8 cellular contexts compared by ENCODE assay signal in the genomic region with DNA sequence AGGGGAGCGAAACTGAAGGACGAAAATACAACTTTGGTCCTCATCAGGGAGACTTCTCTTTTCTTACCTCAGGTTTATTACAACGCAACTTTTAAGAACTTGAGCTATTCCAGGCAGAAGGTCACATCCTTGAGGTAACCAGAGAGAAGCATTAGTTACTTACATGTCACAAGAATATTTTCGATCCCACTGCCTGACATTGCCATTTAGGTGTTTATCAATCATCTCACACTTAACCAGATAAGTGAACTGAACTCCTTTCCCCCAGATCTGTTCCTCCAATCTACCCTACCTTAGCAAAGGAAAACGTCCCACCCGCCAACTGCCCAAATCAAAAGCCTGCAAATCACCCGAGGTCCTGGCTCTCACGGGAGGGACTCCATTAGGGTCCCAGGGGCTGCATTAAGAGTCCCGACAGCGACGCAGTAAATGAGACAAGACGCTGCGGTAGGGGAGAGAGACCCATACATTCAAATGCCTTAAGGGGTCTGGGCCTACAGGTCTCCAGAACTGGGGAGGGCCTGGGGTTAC. TPM values are rescaled to one million over a fixed set of nuclear protein-coding genes. Genes with fewer than 3 reads are reported as not detected.
DNase-seq lines count a peak whose midpoint lies in the region; ATAC-seq and TF ChIP-seq lines count a peak whose summit lies in the region.

No MANE protein-coding gene starts in this region.

- TF ChIP-seq POLR2A in esophagus squamous epithelium (IDR thresholded peaks at IDR 0.05) (no peak), prostate gland (IDR thresholded peaks at IDR 0.05) (no peak)

- peak overlapping the region; percentile 49 for H3K4me3 ChIP-seq in GM12865 (ENCODE audit: low read depth, low read length)
- peak overlapping the region; percentile 95 for H3K4me3 ChIP-seq in OCI-LY3 (ENCODE audit: low read length)
- H3K4me3 ChIP-seq in esophagus squamous epithelium: peak overlapping the region in 3 of 4 donors; percentile 34 to 67 (median 45)
- peak overlapping the region; percentile 41 to 50 for H3K4me3 ChIP-seq in prostate gland

- peak overlapping the region; percentile 95 for H3K4me2 ChIP-seq in OCI-LY3 (ENCODE audit: low read length)

- H3K27me3 ChIP-seq in OCI-LY3 (ENCODE audit: low read depth, low read length): no peaks in the 10 kb centered on the region
- peaks cover 0 to 30% (median 1%) of the 10 kb centered on the region in 4 donors for H3K27me3 ChIP-seq in esophagus squamous epithelium
- no peaks in the 10 kb centered on the region for H3K27me3 ChIP-seq in prostate gland (replicated peaks; ENCODE audit: insufficient read depth)

- H3K4me1 ChIP-seq in OCI-LY3 (ENCODE audit: low read length) (peaks cover 8% of the 10 kb centered on the region; the same call in 1 of the 2 replicates), esophagus squamous epithelium (peaks cover 0 to 9% (median 0%) of the 10 kb centered on the region in 3 donors), prostate gland (replicated peaks) (no peaks in the 10 kb centered on the region)

- H4K20me1 ChIP-seq in OCI-LY3 (ENCODE audit: insufficient read depth, low read length): no peaks in the 10 kb centered on the region

- intact Hi-C loops in esophagus squamous epithelium (cut with DNase I) (no loop called here), prostate gland (cut with DNase I) (no loop called here)

- H2AFZ ChIP-seq in OCI-LY3 (ENCODE audit: low read depth, low read length): peak overlapping the region; percentile 69; the same call in 1 of the 2 replicates

- H3K9me3 ChIP-seq in OCI-LY3 (ENCODE audit: insufficient read depth, low read length) (no peaks in the 10 kb centered on the region), esophagus squamous epithelium (peaks cover 0 to 24% (median 7%) of the 10 kb centered on the region in 3 donors), prostate gland (no peaks in the 10 kb centered on the region)

- H3K27ac ChIP-seq in OCI-LY3 (ENCODE audit: low read length): no peak overlapping the region
- no peak overlapping the region for H3K27ac ChIP-seq in esophagus squamous epithelium
- H3K27ac ChIP-seq in prostate gland: no peak overlapping the region

- 35 to 37% methylated on average over 11 of the region's 13 CpGs for WGBS in esophagus squamous epithelium, 2 donors
- 35% methylated on average over 13 of the region's 13 CpGs for WGBS in prostate gland

- ATAC-seq in HG02588 (IDR thresholded peaks at IDR 0.05; ENCODE audit: unreplicated experiment) (no peak), HG02763 (IDR thresholded peaks at IDR 0.05; ENCODE audit: unreplicated experiment) (no peak), GM19035 (IDR thresholded peaks at IDR 0.05; ENCODE audit: unreplicated experiment) (no peak)

- H3K79me2 ChIP-seq in OCI-LY3 (ENCODE audit: low read length): peaks cover 8% of the 10 kb centered on the region

- DNase-seq in GM12865 (ENCODE audit: low read depth) (no peak), esophagus squamous epithelium (lab: John Stamatoyannopoulos, UW) (no peak), prostate gland (ENCODE audit: low spot score) (no peak), NCI-H187 (lab: John Stamatoyannopoulos, UW) (no peak)

- peaks cover 8% of the 10 kb centered on the region for H3K36me3 ChIP-seq in OCI-LY3 (replicated peaks; ENCODE audit: low read depth, low read length)
- no peaks in the 10 kb centered on the region for H3K36me3 ChIP-seq in esophagus squamous epithelium
- no peaks in the 10 kb centered on the region for H3K36me3 ChIP-seq in prostate gland

- H3K9ac ChIP-seq in OCI-LY3 (ENCODE audit: low read length): peak overlapping the region; percentile 85

- TF ChIP-seq CTCF in GM12865 (IDR thresholded peaks at IDR 0.05; ENCODE audit: insufficient read depth, low read depth, low read length, missing control alignments) (no peak), OCI-LY3 (IDR thresholded peaks at IDR 0.05; ENCODE audit: low read depth, low read length) (no peak), esophagus squamous epithelium (IDR thresholded peaks at IDR 0.05) (no peak), prostate gland (IDR thresholded peaks at IDR 0.05) (no peak)

RNA-seq across cellular contexts. Expression of a gene that starts 0.7 kb away (rescaled TPM):
- total RNA-seq in esophagus squamous epithelium (under 1 TPM in 3 of 4 donors, not detected in 1; 0.08 to 0.19 (median 0.18) TPM), prostate gland (10 to 100 TPM in 1 of 2 donors, under 1 TPM in 1; 0.50 to 33.9 TPM)

RNA-seq across cellular contexts. Expression of a gene that starts 12.3 kb away (rescaled TPM):
- total RNA-seq in esophagus squamous epithelium (not detected), prostate gland (not detected)

RNA-seq across cellular contexts. Expression of a gene that starts 51.3 kb away (rescaled TPM):
- not detected for total RNA-seq in esophagus squamous epithelium
- 100 to 1,000 TPM in 1 of 2 donors, not detected in 1; 103 TPM for total RNA-seq in prostate gland

Comparison
In these comparisons a context has a peak if more than half of its experiments do, and no peak if none do; other contexts are left out.
1. H3K4me3 ChIP-seq: peak in every context shown above with its lines; median percentile 95 in OCI-LY3; 49 in GM12865; 46 in prostate gland; 45 in esophagus squamous epithelium.